ENCODE assay signal across 1 cellular context in genomic region chr3:179268400-179269051, GRCh38.
TF ChIP-seq lines count a peak whose summit lies in the region.

No MANE protein-coding gene starts in this region.

TF ChIP-seq in K562, 482 proteins besides CTCF, POLR2A, EP300 and RAD21 (continued from another document and continues in another):
- no peak for TF ChIP-seq USF2 (CRISPR knock-in tag; IDR thresholded peaks at IDR 0.05)
- no peak for TF ChIP-seq RFX5 (IDR thresholded peaks at IDR 0.05; ENCODE audit: low read depth, low read length)
- no peak for TF ChIP-seq KAT2B (IDR thresholded peaks at IDR 0.05; ENCODE audit: low read depth, low read length)
- TF ChIP-seq CREM (IDR thresholded peaks at IDR 0.05; ENCODE audit: low read depth) = no peak
- TF ChIP-seq PHF20 (IDR thresholded peaks at IDR 0.05; ENCODE audit: partially characterized antibody) = no peak
- no peak for TF ChIP-seq XRCC5 (IDR thresholded peaks at IDR 0.05; ENCODE audit: low read depth, low read length)
- peak; percentile 65 for TF ChIP-seq ARID1B (IDR thresholded peaks at IDR 0.05)
- TF ChIP-seq ZKSCAN8 (CRISPR knock-in tag; IDR thresholded peaks at IDR 0.05) = no peak
- peak; percentile 38; the same call in 1 of the 2 replicates for TF ChIP-seq SMAD4 (CRISPR knock-in tag; conservative IDR thresholded peaks at IDR 0.05)
- TF ChIP-seq HMGN3 (IDR thresholded peaks at IDR 0.05; ENCODE audit: borderline replicate concordance, extremely low read depth, insufficient read length, low read depth, low read length) = no peak
- TF ChIP-seq TAF1 (IDR thresholded peaks at IDR 0.05; ENCODE audit: control insufficient read depth, extremely low read depth, insufficient read depth, low read length, severe bottlenecking) = peak; percentile 24
- TF ChIP-seq ZFP1 (CRISPR knock-in tag; IDR thresholded peaks at IDR 0.05) = no peak
- no peak for TF ChIP-seq CUX1 (CRISPR knock-in tag; IDR thresholded peaks at IDR 0.05)
- no peak for TF ChIP-seq GATA2 (CRISPR knock-in tag; IDR thresholded peaks at IDR 0.05)
- TF ChIP-seq ETS2 (tag; IDR thresholded peaks at IDR 0.05; ENCODE audit: borderline replicate concordance, poor library complexity, severe bottlenecking) = no peak
- TF ChIP-seq GATAD2A (IDR thresholded peaks at IDR 0.05) = no peak
- TF ChIP-seq HDAC2 (IDR thresholded peaks at IDR 0.05) = 0 out of 2 replicates have a peak, but pooled peaks have one; percentile 35
- no peak; the same call in 1 of the 2 replicates for TF ChIP-seq TEAD4 (IDR thresholded peaks at IDR 0.05; ENCODE audit: low read length)
- no peak for TF ChIP-seq TEAD4 (CRISPR knock-in tag; IDR thresholded peaks at IDR 0.05; ENCODE audit: borderline replicate concordance)
- TF ChIP-seq EP400 (IDR thresholded peaks at IDR 0.05) = peak; percentile 37
- no peak for TF ChIP-seq SP1 (CRISPR knock-in tag; IDR thresholded peaks at IDR 0.05)
- TF ChIP-seq ARID2 (IDR thresholded peaks at IDR 0.05) = peak; percentile 47; the same call in 1 of the 2 replicates
- no peak for TF ChIP-seq ERF (CRISPR knock-in tag; IDR thresholded peaks at IDR 0.05)
- TF ChIP-seq FOXO4 (CRISPR knock-in tag; IDR thresholded peaks at IDR 0.05) = no peak
- no peak for TF ChIP-seq TCF3 (CRISPR knock-in tag; IDR thresholded peaks at IDR 0.05)
- no peak for TF ChIP-seq ZNF384 (IDR thresholded peaks at IDR 0.05; ENCODE audit: low read depth, low read length)
- peak; percentile 68 for TF ChIP-seq GABPA (tag; conservative IDR thresholded peaks at IDR 0.05; ENCODE audit: low read depth)
- TF ChIP-seq ZNF133 (CRISPR knock-in tag; IDR thresholded peaks at IDR 0.05) = no peak
- TF ChIP-seq FOSL1 (tag; conservative IDR thresholded peaks at IDR 0.05) = peak; percentile 71
- peak; percentile 34 for TF ChIP-seq ZNF316 (IDR thresholded peaks at IDR 0.05)
- TF ChIP-seq SETDB1 (IDR thresholded peaks at IDR 0.05; ENCODE audit: low read length) = no peak
- no peak for TF ChIP-seq GTF2F1 (IDR thresholded peaks at IDR 0.05; ENCODE audit: low read depth, low read length)
- TF ChIP-seq TBP (optimal IDR thresholded peaks at IDR 0.05; ENCODE audit: low read depth, low read length) = peak; percentile 16
- no peak for TF ChIP-seq STAT5A (IDR thresholded peaks at IDR 0.05; ENCODE audit: borderline replicate concordance, low read length)
- no peak for TF ChIP-seq C11orf30 (IDR thresholded peaks at IDR 0.05; ENCODE audit: low read depth)
- no peak for TF ChIP-seq FUS (optimal IDR thresholded peaks at IDR 0.05; ENCODE audit: low read depth, low read length)
- no peak for TF ChIP-seq AFF4 (CRISPR knock-in tag; IDR thresholded peaks at IDR 0.05)
- no peak for TF ChIP-seq RBM22 (IDR thresholded peaks at IDR 0.05; ENCODE audit: low read depth, low read length, poor library complexity, severe bottlenecking)
- no peak for TF ChIP-seq DDX20 (tag; IDR thresholded peaks at IDR 0.05; ENCODE audit: low read depth)
- TF ChIP-seq ZNF668 (CRISPR knock-in tag; IDR thresholded peaks at IDR 0.05) = no peak
- no peak for TF ChIP-seq ATF1 (CRISPR knock-in tag; IDR thresholded peaks at IDR 0.05)
- TF ChIP-seq ATF1 (tag; IDR thresholded peaks at IDR 0.05) = peak; percentile 31; the same call in 1 of the 2 replicates
- TF ChIP-seq, protein P1, sequence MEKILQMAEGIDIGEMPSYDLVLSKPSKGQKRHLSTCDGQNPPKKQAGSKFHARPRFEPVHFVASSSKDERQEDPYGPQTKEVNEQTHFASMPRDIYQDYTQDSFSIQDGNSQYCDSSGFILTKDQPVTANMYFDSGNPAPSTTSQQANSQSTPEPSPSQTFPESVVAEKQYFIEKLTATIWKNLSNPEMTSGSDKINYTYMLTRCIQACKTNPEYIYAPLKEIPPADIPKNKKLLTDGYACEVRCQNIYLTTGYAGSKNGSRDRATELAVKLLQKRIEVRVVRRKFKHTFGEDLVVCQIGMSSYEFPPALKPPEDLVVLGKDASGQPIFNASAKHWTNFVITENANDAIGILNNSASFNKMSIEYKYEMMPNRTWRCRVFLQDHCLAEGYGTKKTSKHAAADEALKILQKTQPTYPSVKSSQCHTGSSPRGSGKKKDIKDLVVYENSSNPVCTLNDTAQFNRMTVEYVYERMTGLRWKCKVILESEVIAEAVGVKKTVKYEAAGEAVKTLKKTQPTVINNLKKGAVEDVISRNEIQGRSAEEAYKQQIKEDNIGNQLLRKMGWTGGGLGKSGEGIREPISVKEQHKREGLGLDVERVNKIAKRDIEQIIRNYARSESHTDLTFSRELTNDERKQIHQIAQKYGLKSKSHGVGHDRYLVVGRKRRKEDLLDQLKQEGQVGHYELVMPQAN (IDR thresholded peaks at IDR 0.05; ENCODE audit: borderline replicate concordance) = no peak
- TF ChIP-seq, protein P2, sequence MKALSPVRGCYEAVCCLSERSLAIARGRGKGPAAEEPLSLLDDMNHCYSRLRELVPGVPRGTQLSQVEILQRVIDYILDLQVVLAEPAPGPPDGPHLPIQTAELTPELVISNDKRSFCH (CRISPR knock-in tag; IDR thresholded peaks at IDR 0.05) = no peak
- TF ChIP-seq, protein P2 (tag; IDR thresholded peaks at IDR 0.05) = peak; percentile 77
- TF ChIP-seq ZKSCAN1 (IDR thresholded peaks at IDR 0.05; ENCODE audit: low read depth, low read length) = peak; percentile 59; the same call in 1 of the 2 replicates
- TF ChIP-seq TAF9B (IDR thresholded peaks at IDR 0.05; ENCODE audit: partially characterized antibody) = no peak
- no peak for TF ChIP-seq ZNF146 (CRISPR knock-in tag; IDR thresholded peaks at IDR 0.05; ENCODE audit: unreplicated experiment)
- TF ChIP-seq JUND (IDR thresholded peaks at IDR 0.05; ENCODE audit: borderline replicate concordance, low read depth, low read length) = peak; percentile 70
- TF ChIP-seq JUND (tag; IDR thresholded peaks at IDR 0.05; ENCODE audit: borderline replicate concordance, low read depth, low read length) = no peak; the same call in 2 of the 3 replicates
- no peak for TF ChIP-seq PHF21A (IDR thresholded peaks at IDR 0.05; ENCODE audit: borderline replicate concordance, low read depth)
- TF ChIP-seq DPF2 (IDR thresholded peaks at IDR 0.05) = peak; percentile 84
- no peak for TF ChIP-seq RBM15 (IDR thresholded peaks at IDR 0.05; ENCODE audit: insufficient read depth, low read length)
- TF ChIP-seq ZNF592 (IDR thresholded peaks at IDR 0.05) = peak; percentile 45
- no peak for TF ChIP-seq IFI16 (CRISPR knock-in tag; IDR thresholded peaks at IDR 0.05)
- TF ChIP-seq FOXM1 (IDR thresholded peaks at IDR 0.05; ENCODE audit: low read depth) = no peak
- TF ChIP-seq FOXM1 (CRISPR knock-in tag; IDR thresholded peaks at IDR 0.05; ENCODE audit: low read depth) = no peak
